23 cellular contexts compared by ENCODE assay signal in the genomic region with DNA sequence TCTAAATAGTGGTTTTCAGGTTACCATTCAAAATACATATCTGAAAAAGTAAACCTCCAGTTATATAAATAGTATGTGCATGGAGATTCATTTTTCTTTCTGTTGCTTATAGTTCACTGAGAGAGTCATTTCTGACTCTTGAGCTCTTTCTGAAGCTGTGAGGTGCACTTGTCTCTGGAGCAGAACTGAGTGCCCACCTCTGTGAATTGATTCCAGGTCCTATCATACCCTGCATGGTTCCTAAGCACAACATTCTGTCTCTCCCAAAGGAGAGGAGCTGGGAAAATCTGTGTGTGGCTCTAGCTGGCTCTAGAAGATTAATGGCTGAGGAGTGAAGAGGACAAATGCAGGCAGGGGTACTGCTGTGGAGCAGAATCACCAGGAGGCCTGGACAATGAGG.
DNase-seq lines count a peak whose midpoint lies in the region; ATAC-seq and TF ChIP-seq lines count a peak whose summit lies in the region.
"Had no signal": no experiment of that assay in that cellular context is flagged by ENCODE, and none has a peak within 500 bp of the region (broad histone marks: within the 10 kb centered on the region; RNA-seq: fewer than 3 reads in every experiment).

No MANE protein-coding gene starts in this region.

- no peak for TF ChIP-seq POLR2A in thyroid gland (IDR thresholded peaks at IDR 0.05)

- H3K9me3 ChIP-seq in thyroid gland, result no peaks in the 10 kb centered on the region
- H3K9me3 ChIP-seq: SK-N-SH had no signal

- H3K4me1 ChIP-seq in thyroid gland, result peaks cover 0 to 5% of the 10 kb centered on the region in 2 donors
- H3K4me1 ChIP-seq: BLaER1 had no signal

- no peaks in the 10 kb centered on the region for H3K27me3 ChIP-seq in thyroid gland

- TF ChIP-seq CTCF in thyroid gland (IDR thresholded peaks at IDR 0.05), result no peak

- no peaks in the 10 kb centered on the region for H3K36me3 ChIP-seq in thyroid gland
- H3K36me3 ChIP-seq: BLaER1 had no signal

- H3K27ac ChIP-seq in thyroid gland, result no peak overlapping the region
- H3K27ac ChIP-seq: BLaER1, KMS-11 had no signal

- intact Hi-C loops in thyroid gland (cut with DNase I), result no loop called here

- no peak for ATAC-seq in HG03439 (IDR thresholded peaks at IDR 0.05; ENCODE audit: unreplicated experiment)
- no peak for ATAC-seq in HG03175 (IDR thresholded peaks at IDR 0.05; ENCODE audit: unreplicated experiment)
- ATAC-seq: PC-3 had no signal

- peak in 2 of 3 experiments; percentile 24 to 85 for DNase-seq in NCI-H1417 (lab: John Stamatoyannopoulos, UW)
- no peak for DNase-seq in NCI-H1417 treated with DMSO at 0.1 percent for 48 hours (lab: John Stamatoyannopoulos, UW)
- DNase-seq in NCI-H187 (lab: John Stamatoyannopoulos, UW), result peak; percentile 46 to 68
- DNase-seq in NCI-H345 (lab: John Stamatoyannopoulos, UW), result peak; percentile 75
- DNase-seq in thyroid gland, result peak; percentile 52 to 54
- no peak for DNase-seq in D341Med (ENCODE audit: low spot score)
- DNase-seq: 8988T; CD4-positive, CD25-positive, alpha-beta regulatory T cell; DND-41; IMR-90; NCI-H1048; NCI-H1436 treated with DMSO at 0.1 percent for 48 hours; NCI-H2081; NCI-H748 treated with DMSO at 0.1 percent for 48 hours; NK-92 treated with Interleukin-12 subunit alpha and Interleukin-12 subunit beta, amount 100 ng/mL, for 24 hours; PC-3; SK-N-SH; SW 1271; T-helper 9 cell had no signal

- no peak overlapping the region for H3K4me3 ChIP-seq in thyroid gland (replicated peaks in 1 of 3)
- H3K4me3 ChIP-seq: BLaER1 had no signal

Comparison
In these comparisons a context has a peak if more than half of its experiments do, and no peak if none do; other contexts are left out.
1. DNase-seq: peak in NCI-H1417 (2 of 3), NCI-H187 (2 of 2), NCI-H345 (single experiment) and thyroid gland (2 of 2); none in NCI-H1417 treated with DMSO at 0.1 percent for 48 hours (single experiment) and D341Med (single experiment).